23 cellular contexts compared by ENCODE assay signal in the genomic region with DNA sequence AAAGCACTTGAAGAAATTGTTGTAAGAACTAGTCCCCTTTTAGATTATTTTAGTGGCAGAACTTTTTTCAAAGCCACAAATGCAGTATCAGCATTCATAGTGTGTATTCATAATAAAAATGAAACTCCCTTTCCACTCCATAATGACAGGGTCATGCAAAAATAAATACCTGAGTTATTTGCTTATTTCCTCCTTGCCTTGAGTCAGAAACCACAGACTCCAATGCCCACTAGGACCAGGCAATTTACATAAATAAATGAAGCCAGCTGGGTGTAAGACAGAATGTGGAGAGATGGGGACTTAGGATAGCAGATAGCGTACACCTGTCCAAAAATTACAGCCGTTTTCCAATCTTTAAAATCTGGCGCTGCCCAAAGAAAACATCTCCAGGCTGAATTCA.
DNase-seq lines count a peak whose midpoint lies in the region; ATAC-seq and TF ChIP-seq lines count a peak whose summit lies in the region.
"Had no signal": no experiment of that assay in that cellular context is flagged by ENCODE, and none has a peak within 500 bp of the region (broad histone marks: within the 10 kb centered on the region; RNA-seq: fewer than 3 reads in every experiment).

No MANE protein-coding gene starts in this region.

- in situ Hi-C loops in astrocyte of the cerebellum (cut with HindIII; ENCODE audit: low sequenced_read_pairs): no loop called here
- in situ Hi-C loops in ACHN (cut with HindIII; ENCODE audit: low pct_ligation_motif_present, low pct_unique_long_range_greater_than_20kb, low sequenced_read_pairs): no loop called here

- ATAC-seq in GM19035 (IDR thresholded peaks at IDR 0.05; ENCODE audit: unreplicated experiment): peak; percentile 51
- ATAC-seq: activated CD8-positive, alpha-beta T cell treated with anti-CD3 and anti-CD28 coated beads for 36 hours; stimulated activated memory B cell treated with anti-CD40 and anti-IgM and Interleukin-4, amounts not matched to agents 10 μg/mL and 1 μg/mL and 100 μg/mL, for 72 hours; T-cell had no signal

- DNase-seq in DMS 273 treated with DMSO at 0.1 percent for 48 hours (lab: John Stamatoyannopoulos, UW): peak; percentile 7
- peak; percentile 48 for DNase-seq in NCI-H1048 (lab: John Stamatoyannopoulos, UW)
- DNase-seq in astrocyte of the cerebellum (ENCODE audit: low read depth): peak; percentile 13
- DNase-seq in MV-4-11 (lab: John Stamatoyannopoulos, UW): no peak
- no peak for DNase-seq in ACHN
- no peak for DNase-seq in central memory CD4-positive, alpha-beta T cell
- DNase-seq: activated CD4-positive, CD25-positive, alpha-beta regulatory T cell treated with anti-CD3 and anti-CD28 coated beads, Interleukin-2, amount 50 U/mL, for 72 hours; activated CD8-positive, alpha-beta T cell treated with anti-CD3 and anti-CD28 coated beads for 36 hours; activated naive CD4-positive, alpha-beta T cell; activated T-cell treated with anti-CD3 and anti-CD28 coated beads, Interleukin-2, amount 50 U/mL, for 24 hours; CD4-positive, alpha-beta memory T cell; DND-41; H7; KBM-7; mesenchymal stem cell; NCI-H1092; NCI-H2171; NCI-H82; occipital lobe; T-cell had no signal

- no peak for TF ChIP-seq CTCF in astrocyte of the cerebellum (IDR thresholded peaks at IDR 0.05; ENCODE audit: low read depth, low read length, missing control alignments)

- no peak overlapping the region for H3K4me3 ChIP-seq in astrocyte of the cerebellum (ENCODE audit: low read depth, low read length)
- H3K4me3 ChIP-seq: smooth muscle cell had no signal

Comparison
In these comparisons a context has a peak if more than half of its experiments do, and no peak if none do; other contexts are left out.
1. DNase-seq: peak in DMS 273 treated with DMSO at 0.1 percent for 48 hours (single experiment), NCI-H1048 (single experiment) and astrocyte of the cerebellum (single experiment); none in MV-4-11 (single experiment), ACHN (single experiment) and central memory CD4-positive, alpha-beta T cell (single experiment).